9 cellular contexts compared by ENCODE assay signal in the genomic region with DNA sequence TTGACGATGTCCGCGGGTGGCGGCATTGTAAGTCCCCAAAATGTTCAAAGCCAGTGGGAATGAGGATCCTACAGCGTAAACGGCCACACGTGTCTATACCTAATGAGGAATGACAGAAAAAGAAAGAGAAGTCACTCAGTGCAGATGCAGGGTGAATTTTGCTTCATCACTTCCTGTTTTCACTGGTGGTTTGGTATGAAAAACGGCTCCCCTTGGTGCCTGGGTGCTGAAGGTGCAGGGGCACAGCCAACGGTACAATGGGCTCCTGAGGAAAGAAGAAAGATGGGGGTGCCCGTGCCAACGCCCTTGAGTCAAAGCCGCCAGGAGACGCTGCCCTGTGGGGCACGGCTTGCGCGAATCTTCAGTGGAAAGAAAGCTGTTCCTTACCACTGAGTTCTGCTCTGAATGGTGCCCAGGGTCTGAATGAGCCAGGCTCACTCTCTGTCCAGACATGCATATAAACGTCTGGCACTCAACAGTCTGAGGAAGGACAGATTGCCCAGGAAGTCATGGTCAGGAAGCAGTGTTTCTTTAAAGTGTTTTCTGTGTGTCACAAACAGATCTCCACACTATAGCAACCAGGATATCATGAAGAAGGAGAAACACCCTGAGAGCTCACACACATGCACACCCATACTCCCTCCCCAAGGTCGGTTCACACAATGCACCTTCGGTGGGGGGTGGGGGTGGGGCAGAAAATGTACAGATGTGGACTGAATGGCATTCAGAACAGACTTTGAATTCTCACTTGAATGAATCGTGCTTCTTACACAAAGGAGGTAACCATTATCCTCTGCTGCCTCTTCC.
A peak's percentile ranks its signal among the peaks of the same experiment; 100 is the strongest.
DNase-seq lines count a peak whose midpoint lies in the region; ATAC-seq and TF ChIP-seq lines count a peak whose summit lies in the region.
"Had no signal": no experiment of that assay in that cellular context is flagged by ENCODE, and none has a peak within 500 bp of the region (broad histone marks: within the 10 kb centered on the region; RNA-seq: fewer than 3 reads in every experiment).

No MANE protein-coding gene starts in this region.

- peak overlapping the region in 1 of 2 experiments; percentile 80; a peak in 2 of 4 replicates for H3K27ac ChIP-seq in SK-N-SH (ENCODE audit: low read depth in 2 of 2, low read length in 1 of 2)
- H3K27ac ChIP-seq: SJSA1 had no signal

- no peaks in the 10 kb centered on the region for H3K9me2 ChIP-seq in SK-N-SH

- no peak overlapping the region for H3K4me2 ChIP-seq in SK-N-SH

- TF ChIP-seq CTCF in SK-N-SH (IDR thresholded peaks at IDR 0.05) (no peak), foreskin fibroblast (IDR thresholded peaks at IDR 0.05; ENCODE audit: low read depth, low read length) (no peak)

- H3K27me3 Mint-ChIP-seq in natural killer cell treated with Interleukin-12 subunit alpha and Interleukin-12 subunit beta and Interleukin-15 and Interleukin-18, amount 100 ng/mL, for 72 hours = no peaks in the 10 kb centered on the region

- peak overlapping the region; percentile 91 for H3K4me3 Mint-ChIP-seq in natural killer cell treated with Interleukin-12 subunit alpha and Interleukin-12 subunit beta and Interleukin-15 and Interleukin-18, amount 100 ng/mL, for 72 hours

- H3K9me3 ChIP-seq in SK-N-SH = peaks cover 11% of the 10 kb centered on the region; the same call in 1 of the 2 replicates
- H3K9me3 ChIP-seq: SJSA1 had no signal

- peak; percentile 66 for DNase-seq in SK-N-SH
- DNase-seq in activated naive CD4-positive, alpha-beta T cell treated with Interleukin-2 at 50 U/mL for 16 hours = peak; percentile 77
- no peak for DNase-seq in natural killer cell treated with Interleukin-12 subunit alpha and Interleukin-12 subunit beta and Interleukin-15 and Interleukin-18, amount 100 ng/mL, for 72 hours (ENCODE audit: low spot score)
- DNase-seq in foreskin fibroblast = no peak
- no peak for DNase-seq in midbrain (lab: John Stamatoyannopoulos, UW)
- DNase-seq in NCI-H82 treated with DMSO at 0.1 percent for 48 hours (lab: John Stamatoyannopoulos, UW; ENCODE audit: unreplicated experiment) = no peak

- POLR2A ChIA-PET in SK-N-SH (lab: Yijun Ruan, JAX) = no interaction called here

- CTCF ChIA-PET in SK-N-SH (lab: Yijun Ruan, JAX) = interaction anchor here (0.9 to 1.2 kb wide), 5 partner anchors 9 to 135 kb away, joined by 3 to 5 read pairs (median 3); no protein-coding TSS in a partner anchor

- ATAC-seq in GM18861 (IDR thresholded peaks at IDR 0.05; ENCODE audit: unreplicated experiment) (peak; percentile 35), HG02970 (IDR thresholded peaks at IDR 0.05; ENCODE audit: low FRiP score, unreplicated experiment) (peak; percentile 31)
- peak; percentile 88 to 90 for ATAC-seq in natural killer cell treated with Interleukin-12 subunit alpha and Interleukin-12 subunit beta and Interleukin-15 and Interleukin-18, amount 100 ng/mL, for 72 hours

- H3K4me3 ChIP-seq in SK-N-SH (ENCODE audit: low read depth in 2 of 2, low read length in 1 of 2) = no peak overlapping the region
- H3K4me3 ChIP-seq in foreskin fibroblast (ENCODE audit: low read depth in 1 of 2, low read length in 2 of 2) = no peak overlapping the region
- H3K4me3 ChIP-seq: SJSA1 had no signal

- H3K4me1 ChIP-seq in SK-N-SH (ENCODE audit: control insufficient read depth in 1 of 2, insufficient read depth in 2 of 2, low read depth in 1 of 2, low read length in 1 of 2) = peaks cover 0 to 20% of the 10 kb centered on the region in 2 experiments; a peak in 1 of 4 replicates
- H3K4me1 ChIP-seq: SJSA1 had no signal

- H3K27me3 ChIP-seq in SK-N-SH (ENCODE audit: insufficient read depth) = no peaks in the 10 kb centered on the region
- H3K27me3 ChIP-seq: SJSA1 had no signal

- no peak for TF ChIP-seq RAD21 in SK-N-SH (IDR thresholded peaks at IDR 0.05; ENCODE audit: low read length)

- no peaks in the 10 kb centered on the region for H3F3A ChIP-seq in SK-N-SH (replicated peaks; ENCODE audit: insufficient read depth)

- TF ChIP-seq EP300 in SK-N-SH (IDR thresholded peaks at IDR 0.05; ENCODE audit: borderline replicate concordance in 1 of 2, low read depth in 1 of 2, low read length in 1 of 2) = peak in 1 of 2 experiments; percentile 20; a peak in 1 of 4 replicates

- H3K9me3 Mint-ChIP-seq in natural killer cell treated with Interleukin-12 subunit alpha and Interleukin-12 subunit beta and Interleukin-15 and Interleukin-18, amount 100 ng/mL, for 72 hours = no peaks in the 10 kb centered on the region

- peaks cover 6% of the 10 kb centered on the region for H3K36me3 Mint-ChIP-seq in natural killer cell treated with Interleukin-12 subunit alpha and Interleukin-12 subunit beta and Interleukin-15 and Interleukin-18, amount 100 ng/mL, for 72 hours

- H2AFZ ChIP-seq in SK-N-SH (ENCODE audit: low read depth) = no peak overlapping the region

- H3K4me1 Mint-ChIP-seq in natural killer cell treated with Interleukin-12 subunit alpha and Interleukin-12 subunit beta and Interleukin-15 and Interleukin-18, amount 100 ng/mL, for 72 hours (ENCODE audit: low read depth in 2 of 2) = peaks cover 24 to 40% of the 10 kb centered on the region in 2 donors

- no peaks in the 10 kb centered on the region for H3K36me3 ChIP-seq in SK-N-SH (replicated peaks in 1 of 2; ENCODE audit: control insufficient read depth in 1 of 2, insufficient read depth in 2 of 2, low read length in 1 of 2)
- H3K36me3 ChIP-seq: SJSA1 had no signal

- no peaks in the 10 kb centered on the region for H4K20me1 ChIP-seq in SK-N-SH (ENCODE audit: insufficient read depth)

- no peaks in the 10 kb centered on the region for H3K79me2 ChIP-seq in SK-N-SH (ENCODE audit: insufficient read depth)

- peak overlapping the region; percentile 92 to 97 for H3K27ac Mint-ChIP-seq in natural killer cell treated with Interleukin-12 subunit alpha and Interleukin-12 subunit beta and Interleukin-15 and Interleukin-18, amount 100 ng/mL, for 72 hours

- WGBS in SK-N-SH (ENCODE audit: low lambda C conversion rate) = 59% methylated on average over 20 of the region's 20 CpGs

- H3K9ac ChIP-seq in SK-N-SH = no peak overlapping the region

TF ChIP-seq in SK-N-SH, 30 proteins besides CTCF, POLR2A, EP300 and RAD21:
- TF ChIP-seq TEAD4 (IDR thresholded peaks at IDR 0.05; ENCODE audit: borderline replicate concordance, insufficient read depth) (no peak), CHD2 (IDR thresholded peaks at IDR 0.05; ENCODE audit: low read length, partially characterized antibody) (peak; percentile 53), RXRA (IDR thresholded peaks at IDR 0.05; ENCODE audit: borderline replicate concordance, low read depth) (no peak), RFX5 (IDR thresholded peaks at IDR 0.05; ENCODE audit: low read length) (no peak), USF2 (IDR thresholded peaks at IDR 0.05; ENCODE audit: borderline replicate concordance, low read depth, low read length) (no peak)
TF ChIP-seq in SK-N-SH: peak in this region for 1.

Comparison
In these comparisons a context has a peak if more than half of its experiments do, and no peak if none do; other contexts are left out.
1. ATAC-seq: peak in every context shown above with its lines; median percentile 89 in natural killer cell treated with Interleukin-12 subunit alpha and Interleukin-12 subunit beta and Interleukin-15 and Interleukin-18, amount 100 ng/mL, for 72 hours; 35 in GM18861; 31 in HG02970.
2. DNase-seq: peak in SK-N-SH (single experiment) and activated naive CD4-positive, alpha-beta T cell treated with Interleukin-2 at 50 U/mL for 16 hours (single experiment); none in natural killer cell treated with Interleukin-12 subunit alpha and Interleukin-12 subunit beta and Interleukin-15 and Interleukin-18, amount 100 ng/mL, for 72 hours (single experiment), foreskin fibroblast (0 of 2), midbrain (single experiment) and NCI-H82 treated with DMSO at 0.1 percent for 48 hours (single experiment).